ENCODE assay signal across 8 cellular contexts in genomic region chr10:117663750-117664149, GRCh38.
DNase-seq lines count a peak whose midpoint lies in the region; ATAC-seq and TF ChIP-seq lines count a peak whose summit lies in the region.

No MANE protein-coding gene starts in this region.

- H3K9me3 ChIP-seq in CD4-positive, alpha-beta memory T cell (ENCODE audit: control insufficient read depth in 1 of 2, low read length in 2 of 2) = no peaks in the 10 kb centered on the region

- CTCF ChIA-PET in CD4-positive, alpha-beta memory T cell (lab: Charles Lee; ENCODE audit: partially characterized antibody) = no interaction called here

- H3K4me3 Mint-ChIP-seq in CD4-positive, alpha-beta memory T cell = no peak overlapping the region

- peaks cover 3 to 9% of the 10 kb centered on the region in 2 donors for H3K27me3 Mint-ChIP-seq in CD4-positive, alpha-beta memory T cell

- H3K4me3 ChIP-seq in GM06990 (replicated peaks; ENCODE audit: low read depth, low read length) = no peak overlapping the region
- no peak overlapping the region for H3K4me3 ChIP-seq in CD4-positive, alpha-beta memory T cell (ENCODE audit: low read length in 2 of 2)

- ATAC-seq in GM19463 (IDR thresholded peaks at IDR 0.05; ENCODE audit: unreplicated experiment) (peak; percentile 100), HG03439 (IDR thresholded peaks at IDR 0.05; ENCODE audit: unreplicated experiment) (peak; percentile 99)

- no peaks in the 10 kb centered on the region for H3K36me3 ChIP-seq in GM06990 (ENCODE audit: control insufficient read depth, insufficient read depth, low read length)
- no peaks in the 10 kb centered on the region for H3K36me3 ChIP-seq in CD4-positive, alpha-beta memory T cell (ENCODE audit: insufficient read depth, low read length)

- no peaks in the 10 kb centered on the region for H3K4me1 ChIP-seq in CD4-positive, alpha-beta memory T cell (ENCODE audit: insufficient read depth, low read length)

- no peaks in the 10 kb centered on the region for H3K9me3 Mint-ChIP-seq in CD4-positive, alpha-beta memory T cell

- H3K36me3 Mint-ChIP-seq in CD4-positive, alpha-beta memory T cell = no peaks in the 10 kb centered on the region

- H3K4me1 Mint-ChIP-seq in CD4-positive, alpha-beta memory T cell = no peaks in the 10 kb centered on the region

- POLR2A ChIA-PET in CD4-positive, alpha-beta memory T cell (lab: Charles Lee; ENCODE audit: partially characterized antibody) = no interaction called here

- TF ChIP-seq POLR2A in erythroblast (IDR thresholded peaks at IDR 0.05; ENCODE audit: low read length) = no peak

- H3K27me3 ChIP-seq in GM06990 (replicated peaks; ENCODE audit: control insufficient read depth, insufficient read depth, low read length) = no peaks in the 10 kb centered on the region
- no peaks in the 10 kb centered on the region for H3K27me3 ChIP-seq in CD4-positive, alpha-beta memory T cell (ENCODE audit: insufficient read depth, low read length)

- intact Hi-C loops in CD4-positive, alpha-beta memory T cell (cut with micrococcal nuclease) = no loop called here

- no peak overlapping the region for H3K27ac Mint-ChIP-seq in CD4-positive, alpha-beta memory T cell

- no peak for TF ChIP-seq CTCF in GM06990 (IDR thresholded peaks at IDR 0.05; ENCODE audit: insufficient read depth, low read length, poor library complexity, severe bottlenecking)

- DNase-seq in GM06990 (ENCODE audit: extremely low read depth, insufficient read length) (peak; percentile 57), fibroblast of gingiva (ENCODE audit: low read depth) (peak; percentile 76), NCI-H187 (lab: John Stamatoyannopoulos, UW) (no peak), erythroblast (lab: John Stamatoyannopoulos, UW) (no peak), HUDEP-2 (lab: John Stamatoyannopoulos, UW; ENCODE audit: unreplicated experiment in 76 of 76) (no peak)
- DNase-seq in CD4-positive, alpha-beta memory T cell = no peak

- no peak overlapping the region for H3K27ac ChIP-seq in CD4-positive, alpha-beta memory T cell (ENCODE audit: low read depth, low read length)

Comparison
In these comparisons a context has a peak if more than half of its experiments do, and no peak if none do; other contexts are left out.
1. DNase-seq: peak in GM06990 (single experiment) and fibroblast of gingiva (single experiment); none in NCI-H187 (0 of 2), CD4-positive, alpha-beta memory T cell (0 of 5), erythroblast (0 of 2) and HUDEP-2 (0 of 76).